Comparison of ENCODE assay signal across 18 cellular contexts in genomic region chrX:69161786-69162349, GRCh38. TPM values are rescaled to one million over a fixed set of nuclear protein-coding genes. Genes with fewer than 3 reads are reported as not detected.
DNase-seq lines count a peak whose midpoint lies in the region; ATAC-seq and TF ChIP-seq lines count a peak whose summit lies in the region.
"Had no signal": no experiment of that assay in that cellular context is flagged by ENCODE, and none has a peak within 500 bp of the region (broad histone marks: within the 10 kb centered on the region; RNA-seq: fewer than 3 reads in every experiment).

No MANE protein-coding gene starts in this region.

- no peak for ATAC-seq in CD4-positive, CD25-positive, alpha-beta regulatory T cell (ENCODE audit: low read depth in 2 of 2)
- ATAC-seq in CD4-positive, alpha-beta T cell (ENCODE audit: poor library complexity), result no peak
- ATAC-seq: GM12878, K562 had no signal

- no peak for TF ChIP-seq EP300 in neural cell (conservative IDR thresholded peaks at IDR 0.05; ENCODE audit: poor library complexity, severe bottlenecking)

- no peaks in the 10 kb centered on the region for H3F3A ChIP-seq in neural cell (ENCODE audit: insufficient read depth, low read length, poor library complexity, severe bottlenecking)

- DNase-seq in CD4-positive, CD25-positive, alpha-beta regulatory T cell, result no peak
- no peak for DNase-seq in CD4-positive, alpha-beta T cell
- no peak for DNase-seq in activated naive CD8-positive, alpha-beta T cell treated with anti-CD3 and anti-CD28 coated beads for 36 hours
- DNase-seq in GOT3 (lab: John Stamatoyannopoulos, UW), result no peak
- no peak for DNase-seq in stimulated activated CD4-positive, alpha-beta T cell treated with anti-CD3 and anti-CD28 coated beads, Interleukin-4, amount 100 ng/mL, for 1 hour
- DNase-seq in SJCRH30, result no peak
- DNase-seq: ACHN, C1 segment of cervical spinal cord, EL, NCI-H1105 treated with DMSO at 0.1 percent for 48 hours, NCI-H1694, NCI-H2081 treated with DMSO at 0.1 percent for 48 hours, NCI-H446 treated with DMSO at 0.1 percent for 48 hours, NCI-H69, Peyer's patch had no signal

- H3K27me3 Mint-ChIP-seq in CD4-positive, CD25-positive, alpha-beta regulatory T cell, result no peaks in the 10 kb centered on the region
- H3K27me3 Mint-ChIP-seq in CD4-positive, alpha-beta T cell, result no peaks in the 10 kb centered on the region
- no peaks in the 10 kb centered on the region for H3K27me3 Mint-ChIP-seq in activated naive CD8-positive, alpha-beta T cell treated with anti-CD3 and anti-CD28 coated beads for 36 hours

- H3K4me3 Mint-ChIP-seq in CD4-positive, CD25-positive, alpha-beta regulatory T cell, result no peak overlapping the region
- no peak overlapping the region for H3K4me3 Mint-ChIP-seq in CD4-positive, alpha-beta T cell
- H3K4me3 Mint-ChIP-seq in activated naive CD8-positive, alpha-beta T cell treated with anti-CD3 and anti-CD28 coated beads for 36 hours, result no peak overlapping the region

- TF ChIP-seq RAD21 in neural cell (conservative IDR thresholded peaks at IDR 0.05), result no peak

- peaks cover 0 to 39% (median 25%) of the 10 kb centered on the region in 4 donors for H3K4me1 Mint-ChIP-seq in CD4-positive, CD25-positive, alpha-beta regulatory T cell
- H3K4me1 Mint-ChIP-seq in CD4-positive, alpha-beta T cell (ENCODE audit: low read depth), result peaks cover 45% of the 10 kb centered on the region
- peaks cover 40% of the 10 kb centered on the region for H3K4me1 Mint-ChIP-seq in activated naive CD8-positive, alpha-beta T cell treated with anti-CD3 and anti-CD28 coated beads for 36 hours

- H3K9me3 Mint-ChIP-seq in CD4-positive, CD25-positive, alpha-beta regulatory T cell, result no peaks in the 10 kb centered on the region
- no peaks in the 10 kb centered on the region for H3K9me3 Mint-ChIP-seq in CD4-positive, alpha-beta T cell
- no peaks in the 10 kb centered on the region for H3K9me3 Mint-ChIP-seq in activated naive CD8-positive, alpha-beta T cell treated with anti-CD3 and anti-CD28 coated beads for 36 hours

- H3K27me3 ChIP-seq in CD4-positive, CD25-positive, alpha-beta regulatory T cell (ENCODE audit: control insufficient read depth, insufficient read depth, low read length), result no peaks in the 10 kb centered on the region
- no peaks in the 10 kb centered on the region for H3K27me3 ChIP-seq in CD4-positive, alpha-beta T cell (ENCODE audit: control insufficient read depth, insufficient read depth, low read length)
- H3K27me3 ChIP-seq in neural cell (ENCODE audit: insufficient read depth, low read depth, low read length) (no peaks in the 10 kb centered on the region), SJCRH30 (no peaks in the 10 kb centered on the region)
- H3K27me3 ChIP-seq: Peyer's patch had no signal

- H3K4me1 ChIP-seq in CD4-positive, CD25-positive, alpha-beta regulatory T cell (ENCODE audit: control insufficient read depth, insufficient read depth, low read length, poor library complexity, severe bottlenecking), result peaks cover 8% of the 10 kb centered on the region
- peaks cover 10% of the 10 kb centered on the region; the same call in 1 of the 2 replicates for H3K4me1 ChIP-seq in SJCRH30
- H3K4me1 ChIP-seq: Peyer's patch had no signal

- TF ChIP-seq CTCF in CD4-positive, alpha-beta T cell (IDR thresholded peaks at IDR 0.05), result no peak
- no peak for TF ChIP-seq CTCF in neural cell (IDR thresholded peaks at IDR 0.05; ENCODE audit: poor library complexity, severe bottlenecking)

- no peak overlapping the region for H3K9ac ChIP-seq in neural cell (ENCODE audit: low read length)

- CTCF ChIA-PET in CD4-positive, alpha-beta T cell (lab: Charles Lee), result no interaction called here

- intact Hi-C loops in CD4-positive, alpha-beta T cell (cut with DNase I, micrococcal nuclease), result loop anchor here in 1 of 2 experiments (10.0 kb wide), 1 partner anchor 973 kb away; the partner anchor contains the start of gene IGBP1

- H3K79me2 ChIP-seq in neural cell (replicated peaks; ENCODE audit: insufficient read depth, low read length), result peaks cover 29% of the 10 kb centered on the region

- no peak overlapping the region for H2AFZ ChIP-seq in neural cell (ENCODE audit: low read depth, low read length)

- no peak overlapping the region for H3K4me3 ChIP-seq in CD4-positive, CD25-positive, alpha-beta regulatory T cell (ENCODE audit: low read depth, low read length)
- H3K4me3 ChIP-seq in neural cell (ENCODE audit: low read length) (peak overlapping the region; percentile 50), SJCRH30 (no peak overlapping the region)
- H3K4me3 ChIP-seq: GM12878, K562, Peyer's patch had no signal

- H3K27ac Mint-ChIP-seq in CD4-positive, CD25-positive, alpha-beta regulatory T cell, result peak overlapping the region in 2 of 3 donors; percentile 51 to 68
- H3K27ac Mint-ChIP-seq in CD4-positive, alpha-beta T cell, result peak overlapping the region; percentile 90
- H3K27ac Mint-ChIP-seq in activated naive CD8-positive, alpha-beta T cell treated with anti-CD3 and anti-CD28 coated beads for 36 hours, result peak overlapping the region; percentile 71

- H3K27ac ChIP-seq in CD4-positive, CD25-positive, alpha-beta regulatory T cell (ENCODE audit: insufficient read depth, low read length, poor library complexity, severe bottlenecking), result no peak overlapping the region
- no peak overlapping the region for H3K27ac ChIP-seq in CD4-positive, alpha-beta T cell (ENCODE audit: low read depth, low read length)
- no peak overlapping the region for H3K27ac ChIP-seq in neural cell (ENCODE audit: low read length)
- no peak overlapping the region for H3K27ac ChIP-seq in SJCRH30
- H3K27ac ChIP-seq: Peyer's patch had no signal

- no peak overlapping the region for H3K4me2 ChIP-seq in neural cell (ENCODE audit: low read length)

- POLR2A ChIA-PET in CD4-positive, alpha-beta T cell (lab: Charles Lee), result no interaction called here

- peaks cover 10% of the 10 kb centered on the region for H3K36me3 Mint-ChIP-seq in CD4-positive, CD25-positive, alpha-beta regulatory T cell
- peaks cover 44% of the 10 kb centered on the region for H3K36me3 Mint-ChIP-seq in CD4-positive, alpha-beta T cell (ENCODE audit: low read depth)
- peaks cover 25% of the 10 kb centered on the region for H3K36me3 Mint-ChIP-seq in activated naive CD8-positive, alpha-beta T cell treated with anti-CD3 and anti-CD28 coated beads for 36 hours

- H3K9me2 ChIP-seq in neural cell (ENCODE audit: insufficient read depth, low read length), result no peaks in the 10 kb centered on the region

- no peaks in the 10 kb centered on the region for H3K9me3 ChIP-seq in CD4-positive, CD25-positive, alpha-beta regulatory T cell (ENCODE audit: control insufficient read depth in 2 of 2, low read length in 2 of 2)
- H3K9me3 ChIP-seq in CD4-positive, alpha-beta T cell (ENCODE audit: control insufficient read depth, low read length), result no peaks in the 10 kb centered on the region
- no peaks in the 10 kb centered on the region for H3K9me3 ChIP-seq in neural cell (ENCODE audit: low read length)
- H3K9me3 ChIP-seq in SJCRH30 (replicated peaks), result no peaks in the 10 kb centered on the region
- H3K9me3 ChIP-seq: Peyer's patch had no signal

- H4K20me1 ChIP-seq in neural cell (ENCODE audit: insufficient read depth), result no peaks in the 10 kb centered on the region

- H3K36me3 ChIP-seq in CD4-positive, CD25-positive, alpha-beta regulatory T cell (ENCODE audit: control insufficient read depth, insufficient read depth, low read length), result peaks cover 7% of the 10 kb centered on the region
- H3K36me3 ChIP-seq in neural cell (ENCODE audit: insufficient read depth, low read length) (no peaks in the 10 kb centered on the region), SJCRH30 (peaks cover 13% of the 10 kb centered on the region)
- H3K36me3 ChIP-seq: Peyer's patch had no signal

TF ChIP-seq in neural cell, 6 proteins besides CTCF, POLR2A, EP300 and RAD21:
- no peak for TF ChIP-seq POLR2AphosphoS5 (IDR thresholded peaks at IDR 0.05)
- TF ChIP-seq MXI1 (conservative IDR thresholded peaks at IDR 0.05; ENCODE audit: poor library complexity, severe bottlenecking), result no peak
- TF ChIP-seq TAF1 (IDR thresholded peaks at IDR 0.05; ENCODE audit: low read depth), result no peak
- TF ChIP-seq REST (IDR thresholded peaks at IDR 0.05; ENCODE audit: borderline replicate concordance), result no peak
- TF ChIP-seq SMC3 (conservative IDR thresholded peaks at IDR 0.05; ENCODE audit: poor library complexity), result no peak

RNA-seq across cellular contexts. Expression of gene PJA1, which starts 3.4 kb away (rescaled TPM):
- 20.2 TPM for total RNA-seq in CD4-positive, CD25-positive, alpha-beta regulatory T cell
- polyA plus RNA-seq in CD4-positive, CD25-positive, alpha-beta regulatory T cell, result 10 to 100 TPM; 28.6 to 49.0 (median 40.0) TPM
- total RNA-seq in CD4-positive, alpha-beta T cell, result 10 to 100 TPM; 36.5 to 37.6 TPM
- total RNA-seq in activated naive CD8-positive, alpha-beta T cell treated with anti-CD3 and anti-CD28 coated beads for 36 hours, result 10 to 100 TPM; 22.4 to 22.9 TPM
- 214 and 225 TPM in 2 replicates for polyA plus RNA-seq in neural cell
- 207 and 208 TPM in 2 replicates for polyA minus RNA-seq in neural cell
- total RNA-seq in SJCRH30 (2014; rRNA removed; shearing (Covaris generic)), result 43.6 and 49.3 TPM in 2 replicates
